In genomic region chr19:48480476-48481190, GRCh38 we compare ENCODE assay signal across 8 cellular contexts. TPM values are rescaled to one million over a fixed set of nuclear protein-coding genes. Genes with fewer than 3 reads are reported as not detected.
DNase-seq lines count a peak whose midpoint lies in the region; ATAC-seq and TF ChIP-seq lines count a peak whose summit lies in the region.

No MANE protein-coding gene starts in this region.

- ATAC-seq in activated naive CD4-positive, alpha-beta T cell treated with anti-CD3 and anti-CD28 coated beads, Interleukin-2, amount 50 U/mL, for 72 hours: peak; percentile 69 to 77
- peak; percentile 69 to 78 for ATAC-seq in left cardiac atrium
- no peak for ATAC-seq in GM18519 (IDR thresholded peaks at IDR 0.05; ENCODE audit: low FRiP score, unreplicated experiment)
- ATAC-seq in HG02938 (IDR thresholded peaks at IDR 0.05; ENCODE audit: unreplicated experiment): no peak

- peak overlapping the region; percentile 85 to 88 for H3K27ac Mint-ChIP-seq in activated naive CD4-positive, alpha-beta T cell treated with anti-CD3 and anti-CD28 coated beads, Interleukin-2, amount 50 U/mL, for 72 hours

- intact Hi-C loops in left cardiac atrium (cut with DNase I): no loop called here

- DNase-seq in NCI-H748 (lab: John Stamatoyannopoulos, UW; ENCODE audit: unreplicated experiment) (peak; percentile 26), NCI-H748 treated with DMSO at 0.1 percent for 48 hours (lab: John Stamatoyannopoulos, UW) (no peak), left cardiac atrium (peak; percentile 68), skeletal muscle cell (ENCODE audit: low read depth) (no peak), GM10266 (ENCODE audit: extremely low spot score) (no peak)
- DNase-seq in activated naive CD4-positive, alpha-beta T cell treated with anti-CD3 and anti-CD28 coated beads, Interleukin-2, amount 50 U/mL, for 72 hours (ENCODE audit: low spot score in 2 of 2): peak in 1 of 2 donors; percentile 51

- H3K9me3 Mint-ChIP-seq in activated naive CD4-positive, alpha-beta T cell treated with anti-CD3 and anti-CD28 coated beads, Interleukin-2, amount 50 U/mL, for 72 hours: no peaks in the 10 kb centered on the region

- H3K36me3 Mint-ChIP-seq in activated naive CD4-positive, alpha-beta T cell treated with anti-CD3 and anti-CD28 coated beads, Interleukin-2, amount 50 U/mL, for 72 hours: peaks cover 0 to 8% of the 10 kb centered on the region in 2 donors

- TF ChIP-seq CTCF in GM10266 (IDR thresholded peaks at IDR 0.05; ENCODE audit: control insufficient read depth, insufficient read depth, low read depth, missing control alignments): no peak

- H3K4me3 ChIP-seq in skeletal muscle cell (ENCODE audit: low read depth, low read length): peak overlapping the region; percentile 40

RNA-seq across cellular contexts. Expression of gene CYTH2, which starts 11.5 kb away (rescaled TPM):
- 10 to 100 TPM; 32.4 to 64.1 TPM for total RNA-seq in activated naive CD4-positive, alpha-beta T cell treated with anti-CD3 and anti-CD28 coated beads, Interleukin-2, amount 50 U/mL, for 72 hours
- total RNA-seq in left cardiac atrium: 10 to 100 TPM; 29.0 to 32.5 TPM

RNA-seq across cellular contexts. Expression of gene KCNJ14, which starts 25.3 kb away (rescaled TPM):
- total RNA-seq in activated naive CD4-positive, alpha-beta T cell treated with anti-CD3 and anti-CD28 coated beads, Interleukin-2, amount 50 U/mL, for 72 hours: 1 to 10 TPM; 2.1 to 2.3 TPM
- total RNA-seq in left cardiac atrium: under 1 TPM; 0.27 to 0.60 TPM

RNA-seq across cellular contexts. Expression of gene LMTK3, which starts 31.0 kb away (rescaled TPM):
- 1 to 10 TPM; 2.9 to 9.5 TPM for total RNA-seq in activated naive CD4-positive, alpha-beta T cell treated with anti-CD3 and anti-CD28 coated beads, Interleukin-2, amount 50 U/mL, for 72 hours
- total RNA-seq in left cardiac atrium: 1 to 10 TPM; 2.0 to 2.9 TPM

RNA-seq across cellular contexts. Expression of gene GRWD1, which starts 34.9 kb away (rescaled TPM):
- 10 to 100 TPM; 32.8 to 46.3 TPM for total RNA-seq in activated naive CD4-positive, alpha-beta T cell treated with anti-CD3 and anti-CD28 coated beads, Interleukin-2, amount 50 U/mL, for 72 hours
- 10 to 100 TPM; 18.1 to 24.9 TPM for total RNA-seq in left cardiac atrium

Comparison
In these comparisons a context has a peak if more than half of its experiments do, and no peak if none do; other contexts are left out.
1. DNase-seq: peak in NCI-H748 (single experiment) and left cardiac atrium (single experiment); none in NCI-H748 treated with DMSO at 0.1 percent for 48 hours (single experiment), skeletal muscle cell (single experiment) and GM10266 (single experiment).
2. ATAC-seq: peak in activated naive CD4-positive, alpha-beta T cell treated with anti-CD3 and anti-CD28 coated beads, Interleukin-2, amount 50 U/mL, for 72 hours (2 of 2) and left cardiac atrium (2 of 2); none in GM18519 (single experiment) and HG02938 (single experiment).